8 cellular contexts compared by ENCODE assay signal in the genomic region with DNA sequence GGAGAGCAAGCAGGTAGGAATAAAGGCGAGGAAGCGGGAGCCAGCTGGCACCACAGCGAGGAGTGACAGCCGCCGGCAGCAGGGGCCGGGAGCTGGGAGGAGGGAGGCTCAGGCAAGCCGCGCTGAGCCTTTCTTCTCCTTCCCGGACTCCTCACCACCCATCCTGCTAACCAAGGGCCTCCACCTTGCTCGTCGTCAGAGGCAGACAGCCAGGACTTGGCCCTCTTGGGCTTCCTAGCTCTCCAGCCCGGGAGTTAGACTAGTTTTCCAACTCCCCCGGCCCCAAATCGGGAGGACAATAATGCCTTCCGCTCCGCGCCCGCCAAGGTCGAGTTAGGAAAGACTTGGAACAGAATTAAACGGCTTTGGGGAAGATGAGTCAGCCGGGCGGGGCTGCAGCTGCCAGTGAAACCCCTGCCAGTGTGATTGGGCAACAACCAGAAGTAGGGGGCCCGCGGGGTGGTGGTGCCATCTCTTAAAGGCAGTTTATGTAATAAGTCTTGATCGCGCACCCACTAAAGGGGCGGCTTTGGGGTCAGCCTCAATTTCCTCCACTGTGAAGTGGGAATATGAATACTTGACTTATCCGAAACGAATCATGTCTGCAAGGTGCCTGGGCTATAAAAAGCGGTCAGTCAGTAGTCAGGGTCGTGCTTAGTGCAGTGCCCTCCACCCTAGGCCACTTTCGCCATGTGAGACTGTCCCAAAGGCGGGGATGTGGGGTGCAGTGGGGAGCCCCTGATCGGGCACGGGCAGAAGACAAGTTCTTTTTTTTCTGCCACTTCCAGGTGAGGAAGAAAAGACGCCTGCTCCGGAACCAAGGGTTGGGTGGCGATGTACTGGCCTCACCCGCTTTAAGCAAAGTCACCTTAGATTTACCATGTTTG. TPM values are rescaled to one million over a fixed set of nuclear protein-coding genes. Genes with fewer than 3 reads are reported as not detected.
A peak's percentile ranks its signal among the peaks of the same experiment; 100 is the strongest.
DNase-seq lines count a peak whose midpoint lies in the region; ATAC-seq, FAIRE-seq and TF ChIP-seq lines count a peak whose summit lies in the region.

No MANE protein-coding gene starts in this region.

- intact Hi-C loops in HepG2 (cut with micrococcal nuclease; ENCODE audit: unreplicated experiment) = no loop called here

- peak; percentile 46 for ATAC-seq in HepG2
- peak; percentile 1 to 8 for ATAC-seq in stimulated activated naive B cell treated with anti-CD40 and anti-IgM and Interleukin-4, amounts not matched to agents 10 μg/mL and 1 μg/mL and 100 μg/mL, for 72 hours (replicated peaks)
- no peak for ATAC-seq in GM18520 (IDR thresholded peaks at IDR 0.05; ENCODE audit: unreplicated experiment)

- no TSS peak for BruUV-seq in HepG2 (replicated peaks; lab: Mats Ljungman, UMichigan)

- TF ChIP-seq EP300 in HepG2 (IDR thresholded peaks at IDR 0.05; ENCODE audit: low read depth in 2 of 2, low read length in 2 of 2) (no peak), HepG2 (CRISPR knock-in tag; IDR thresholded peaks at IDR 0.05; ENCODE audit: borderline replicate concordance) (no peak)

- in situ Hi-C loops in HepG2 (cut with HindIII; ENCODE audit: extremely low pct_ligation_motif_present, low pct_unique_long_range_greater_than_20kb) = loop anchor here (10.0 kb wide), 1 partner anchor 126 kb away; no protein-coding TSS in a partner anchor

- H3K4me1 Mint-ChIP-seq in stimulated activated naive B cell treated with anti-CD40 and anti-IgM and Interleukin-4, amounts not matched to agents 10 μg/mL and 1 μg/mL and 100 μg/mL, for 72 hours = peaks cover 4 to 7% of the 10 kb centered on the region in 2 donors

- H3K36me3 Mint-ChIP-seq in stimulated activated naive B cell treated with anti-CD40 and anti-IgM and Interleukin-4, amounts not matched to agents 10 μg/mL and 1 μg/mL and 100 μg/mL, for 72 hours = no peaks in the 10 kb centered on the region

- POLR2A ChIA-PET in HepG2 (lab: Yijun Ruan, JAX) = interaction anchor here (0.6 to 1.0 kb wide), 2 partner anchors 18 to 22 kb away, joined by 3 to 5 read pairs; a partner anchor contains a TSS

- no peaks in the 10 kb centered on the region for H4K20me1 ChIP-seq in HepG2 (ENCODE audit: insufficient read depth, low read length)

- no peaks in the 10 kb centered on the region for H3K36me3 ChIP-seq in BE2C
- no peaks in the 10 kb centered on the region for H3K36me3 ChIP-seq in SJSA1
- H3K36me3 ChIP-seq in HepG2 (replicated peaks in 1 of 2; ENCODE audit: control insufficient read depth in 1 of 2, insufficient read depth in 2 of 2, low read length in 2 of 2) = no peaks in the 10 kb centered on the region

- H3K4me3 Mint-ChIP-seq in stimulated activated naive B cell treated with anti-CD40 and anti-IgM and Interleukin-4, amounts not matched to agents 10 μg/mL and 1 μg/mL and 100 μg/mL, for 72 hours = peak overlapping the region; percentile 83 to 87

- H3K4me1 ChIP-seq in BE2C (no peaks in the 10 kb centered on the region), SJSA1 (replicated peaks) (peaks cover 10% of the 10 kb centered on the region), HepG2 (ENCODE audit: insufficient read depth, low read length) (0 out of 2 replicates have a peak, but pooled peaks cover 5% of the 10 kb centered on the region)

- H3K9me3 ChIP-seq in BE2C (no peaks in the 10 kb centered on the region), SJSA1 (replicated peaks) (no peaks in the 10 kb centered on the region), HepG2 (ENCODE audit: low read length) (no peaks in the 10 kb centered on the region)

- no peak overlapping the region for H3K9ac ChIP-seq in HepG2 (ENCODE audit: insufficient read depth, low read depth, low read length)

- H3K79me2 ChIP-seq in HepG2 (ENCODE audit: insufficient read depth, low read length) = no peaks in the 10 kb centered on the region

- peak overlapping the region; percentile 68 for H3K4me2 ChIP-seq in HepG2 (ENCODE audit: low read depth, low read length)

- TF ChIP-seq RAD21 in HepG2 (CRISPR knock-in tag; IDR thresholded peaks at IDR 0.05) = no peak

- no peak overlapping the region for H2AFZ ChIP-seq in HepG2 (ENCODE audit: low read length)

- H3K4me3 ChIP-seq in BE2C (ENCODE audit: low read depth, low read length) (peak overlapping the region; percentile 60), SJSA1 (peak overlapping the region; percentile 27), HepG2 (replicated peaks in 1 of 3; ENCODE audit: insufficient read depth in 1 of 3, low read depth in 2 of 3, low read length in 3 of 3) (peak overlapping the region; percentile 39 to 65 (median 52))

- DNase-seq in BE2C (no peak), HS-5 (ENCODE audit: low read depth) (peak; percentile 10), SJSA1 (ENCODE audit: low read depth in 1 of 2, low spot score in 2 of 2) (peak; percentile 38 to 55), HepG2 (ENCODE audit: low spot score) (peak; percentile 20), globus pallidus (ENCODE audit: low spot score) (no peak)
- no peak for DNase-seq in stimulated activated naive B cell treated with anti-CD40 and anti-IgM and Interleukin-4, amounts not matched to agents 10 μg/mL and 1 μg/mL and 100 μg/mL, for 72 hours

- CTCF ChIA-PET in HepG2 (lab: Yijun Ruan, JAX; ENCODE audit: low intra/inter-chr PET ratio, low total read pairs) = no interaction called here

- TF ChIP-seq CTCF in BE2C (IDR thresholded peaks at IDR 0.05; ENCODE audit: low read depth, low read length) (no peak), HepG2 (CRISPR knock-in tag; IDR thresholded peaks at IDR 0.05) (no peak)

- no peak for TF ChIP-seq POLR2A in HepG2 (IDR thresholded peaks at IDR 0.05; ENCODE audit: insufficient read depth in 1 of 2, low read depth in 2 of 2, low read length in 2 of 2)

- H3K27me3 Mint-ChIP-seq in stimulated activated naive B cell treated with anti-CD40 and anti-IgM and Interleukin-4, amounts not matched to agents 10 μg/mL and 1 μg/mL and 100 μg/mL, for 72 hours = peaks cover 14 to 24% of the 10 kb centered on the region in 2 donors

- no peak for FAIRE-seq in HepG2 (lab: Jason Lieb, UNC)

- H3K27ac ChIP-seq in SJSA1 (0 out of 2 replicates have a peak overlapping the region, but pooled peaks have one; percentile 28), cingulate gyrus (ENCODE audit: low read depth, low read length) (peak overlapping the region; percentile 69), HepG2 (ENCODE audit: extremely low read length, insufficient read depth, low read length) (no peak overlapping the region)

- H3K27me3 ChIP-seq in BE2C (no peaks in the 10 kb centered on the region), SJSA1 (replicated peaks) (no peaks in the 10 kb centered on the region), HepG2 (ENCODE audit: control insufficient read depth in 1 of 2, insufficient read depth in 2 of 2, low read length in 2 of 2) (no peaks in the 10 kb centered on the region; a peak in 1 of 5 replicates)

- H3K9me3 Mint-ChIP-seq in stimulated activated naive B cell treated with anti-CD40 and anti-IgM and Interleukin-4, amounts not matched to agents 10 μg/mL and 1 μg/mL and 100 μg/mL, for 72 hours = no peaks in the 10 kb centered on the region

- H3K27ac Mint-ChIP-seq in stimulated activated naive B cell treated with anti-CD40 and anti-IgM and Interleukin-4, amounts not matched to agents 10 μg/mL and 1 μg/mL and 100 μg/mL, for 72 hours = peak overlapping the region; percentile 75

- WGBS in HepG2 (ENCODE audit: low lambda C conversion rate) = 0% methylated on average over 7 of the region's 39 CpGs

RNA-seq across cellular contexts. Expression of a gene that starts 6.7 kb away (rescaled TPM):
- polyA plus RNA-seq in BE2C (2012; ENCODE audit: insufficient read depth, insufficient read length, low read depth) = 456 TPM
- 196 and 212 TPM in 2 replicates for total RNA-seq in SJSA1 (2014; rRNA removed; shearing (Covaris generic))
- 84.7 and 98.9 TPM in 2 replicates for total RNA-seq in HepG2 (2016; rRNA removed; fragmentation: Illumina TruSeq; extraction: Trizol)
- 37.0 and 38.1 TPM in 2 replicates for total RNA-seq in HepG2 (2016; cell fraction: cytosol; rRNA removed; fragmentation: Illumina TruSeq; extraction: Trizol; ENCODE audit: low read depth)
- 87.2 and 108 TPM in 2 replicates for total RNA-seq in HepG2 (2016; cell fraction: insoluble cytoplasmic fraction; rRNA removed; fragmentation: Illumina TruSeq; extraction: Trizol)
- total RNA-seq in HepG2 (2016; cell fraction: membrane; rRNA removed; fragmentation: Illumina TruSeq; extraction: Trizol) = 33.9 and 35.8 TPM in 2 replicates
- total RNA-seq in HepG2 (2016; cell fraction: nucleus; rRNA removed; fragmentation: Illumina TruSeq; extraction: Trizol) = 29.1 and 33.1 TPM in 2 replicates
- polyA plus RNA-seq in HepG2 (2011; rRNA removed) = 68.7 and 69.0 TPM in 2 replicates
- 86.2 and 110 TPM in 2 replicates for polyA plus RNA-seq in HepG2 (2011; cell fraction: cytosol; rRNA removed)
- polyA plus RNA-seq in HepG2 (2011; cell fraction: nucleus; rRNA removed) = 28.3 and 32.1 TPM in 2 replicates
- polyA plus RNA-seq in HepG2 (2012) = 37.7 and 38.3 TPM in 2 replicates
- polyA plus RNA-seq in HepG2 (2016; cell fraction: cytosol; fragmentation: Illumina TruSeq; extraction: Trizol; ENCODE audit: low read depth) = 43.3 and 45.2 TPM in 2 replicates
- 112 and 123 TPM in 2 replicates for polyA plus RNA-seq in HepG2 (2016; cell fraction: insoluble cytoplasmic fraction; fragmentation: Illumina TruSeq; extraction: Trizol; ENCODE audit: low read depth)
- polyA plus RNA-seq in HepG2 (2016; cell fraction: membrane; fragmentation: Illumina TruSeq; extraction: Trizol; ENCODE audit: low read depth) = 32.5 and 35.0 TPM in 2 replicates
- 60.5 and 61.8 TPM in 2 replicates for polyA plus RNA-seq in HepG2 (2016; cell fraction: nucleus; fragmentation: Illumina TruSeq; extraction: Trizol; ENCODE audit: insufficient read depth, low read depth)
- 74.5 and 465 TPM in 2 replicates for polyA minus RNA-seq in HepG2 (2011; rRNA and poly(A)+ RNA removed; ENCODE audit: low replicate concordance)
- 20.7 and 21.4 TPM in 2 replicates for polyA minus RNA-seq in HepG2 (2011; cell fraction: cytosol; rRNA and poly(A)+ RNA removed)
- polyA minus RNA-seq in HepG2 (2011; cell fraction: nucleus; rRNA and poly(A)+ RNA removed) = 8.0 and 9.1 TPM in 2 replicates

RNA-seq across cellular contexts. Expression of a gene that starts 18.2 kb away (rescaled TPM):
- not detected for polyA plus RNA-seq in BE2C (2012; ENCODE audit: insufficient read depth, insufficient read length, low read depth)
- total RNA-seq in SJSA1 (2014; rRNA removed; shearing (Covaris generic)) = 0.39 and 2.5 TPM in 2 replicates
- 0.29 and 0.55 TPM in 2 replicates for total RNA-seq in HepG2 (2016; rRNA removed; fragmentation: Illumina TruSeq; extraction: Trizol)
- total RNA-seq in HepG2 (2016; cell fraction: cytosol; rRNA removed; fragmentation: Illumina TruSeq; extraction: Trizol; ENCODE audit: low read depth) = 0.26 and 0.40 TPM in 2 replicates
- 0.45 and 0.52 TPM in 2 replicates for total RNA-seq in HepG2 (2016; cell fraction: insoluble cytoplasmic fraction; rRNA removed; fragmentation: Illumina TruSeq; extraction: Trizol)
- total RNA-seq in HepG2 (2016; cell fraction: membrane; rRNA removed; fragmentation: Illumina TruSeq; extraction: Trizol) = 0.49 and 0.69 TPM in 2 replicates
- 0.99 TPM in 1 of 2 replicates, not detected in the other for total RNA-seq in HepG2 (2016; cell fraction: nucleus; rRNA removed; fragmentation: Illumina TruSeq; extraction: Trizol)
- 0.04 TPM in 1 of 2 replicates, not detected in the other for polyA plus RNA-seq in HepG2 (2011; rRNA removed)
- 0.04 TPM in 1 of 2 replicates, not detected in the other for polyA plus RNA-seq in HepG2 (2011; cell fraction: cytosol; rRNA removed)
- 0.35 and 0.39 TPM in 2 replicates for polyA plus RNA-seq in HepG2 (2011; cell fraction: nucleus; rRNA removed)
- 0.20 and 0.32 TPM in 2 replicates for polyA plus RNA-seq in HepG2 (2012)
- polyA plus RNA-seq in HepG2 (2016; cell fraction: cytosol; fragmentation: Illumina TruSeq; extraction: Trizol; ENCODE audit: low read depth) = 0.57 and 0.59 TPM in 2 replicates
- polyA plus RNA-seq in HepG2 (2016; cell fraction: insoluble cytoplasmic fraction; fragmentation: Illumina TruSeq; extraction: Trizol; ENCODE audit: low read depth) = 0.44 and 0.89 TPM in 2 replicates
- 0.45 and 0.62 TPM in 2 replicates for polyA plus RNA-seq in HepG2 (2016; cell fraction: membrane; fragmentation: Illumina TruSeq; extraction: Trizol; ENCODE audit: low read depth)
- polyA plus RNA-seq in HepG2 (2016; cell fraction: nucleus; fragmentation: Illumina TruSeq; extraction: Trizol; ENCODE audit: insufficient read depth, low read depth) = 1.0 and 1.3 TPM in 2 replicates
- 0.51 TPM in 1 of 2 replicates, not detected in the other for polyA minus RNA-seq in HepG2 (2011; rRNA and poly(A)+ RNA removed; ENCODE audit: low replicate concordance)
- not detected in 2 replicates for polyA minus RNA-seq in HepG2 (2011; cell fraction: cytosol; rRNA and poly(A)+ RNA removed)
- 0.25 TPM in 1 of 2 replicates, not detected in the other for polyA minus RNA-seq in HepG2 (2011; cell fraction: nucleus; rRNA and poly(A)+ RNA removed)

RNA-seq across cellular contexts. Expression of a gene that starts 18.4 kb away (rescaled TPM):
- polyA plus RNA-seq in BE2C (2012; ENCODE audit: insufficient read depth, insufficient read length, low read depth) = 48.1 TPM
- 34.4 and 43.9 TPM in 2 replicates for total RNA-seq in SJSA1 (2014; rRNA removed; shearing (Covaris generic))
- 46.6 and 73.4 TPM in 2 replicates for total RNA-seq in HepG2 (2016; rRNA removed; fragmentation: Illumina TruSeq; extraction: Trizol)
- total RNA-seq in HepG2 (2016; cell fraction: cytosol; rRNA removed; fragmentation: Illumina TruSeq; extraction: Trizol; ENCODE audit: low read depth) = 3.3 and 3.9 TPM in 2 replicates
- total RNA-seq in HepG2 (2016; cell fraction: insoluble cytoplasmic fraction; rRNA removed; fragmentation: Illumina TruSeq; extraction: Trizol) = 45.9 and 65.7 TPM in 2 replicates
- total RNA-seq in HepG2 (2016; cell fraction: membrane; rRNA removed; fragmentation: Illumina TruSeq; extraction: Trizol) = 6.9 and 8.5 TPM in 2 replicates
- total RNA-seq in HepG2 (2016; cell fraction: nucleus; rRNA removed; fragmentation: Illumina TruSeq; extraction: Trizol) = 38.2 and 39.4 TPM in 2 replicates
- polyA plus RNA-seq in HepG2 (2011; rRNA removed) = 9.2 and 9.4 TPM in 2 replicates
- polyA plus RNA-seq in HepG2 (2011; cell fraction: cytosol; rRNA removed) = 10.7 and 12.6 TPM in 2 replicates
- 18.5 and 19.0 TPM in 2 replicates for polyA plus RNA-seq in HepG2 (2011; cell fraction: nucleus; rRNA removed)
- 23.8 and 26.7 TPM in 2 replicates for polyA plus RNA-seq in HepG2 (2012)
- polyA plus RNA-seq in HepG2 (2016; cell fraction: cytosol; fragmentation: Illumina TruSeq; extraction: Trizol; ENCODE audit: low read depth) = 0.83 and 1.0 TPM in 2 replicates
- 34.9 and 53.3 TPM in 2 replicates for polyA plus RNA-seq in HepG2 (2016; cell fraction: insoluble cytoplasmic fraction; fragmentation: Illumina TruSeq; extraction: Trizol; ENCODE audit: low read depth)
- 2.6 and 3.4 TPM in 2 replicates for polyA plus RNA-seq in HepG2 (2016; cell fraction: membrane; fragmentation: Illumina TruSeq; extraction: Trizol; ENCODE audit: low read depth)
- polyA plus RNA-seq in HepG2 (2016; cell fraction: nucleus; fragmentation: Illumina TruSeq; extraction: Trizol; ENCODE audit: insufficient read depth, low read depth) = 42.0 TPM in 2 replicates
- polyA minus RNA-seq in HepG2 (2011; rRNA and poly(A)+ RNA removed; ENCODE audit: low replicate concordance) = 17.8 and 135 TPM in 2 replicates
- polyA minus RNA-seq in HepG2 (2011; cell fraction: cytosol; rRNA and poly(A)+ RNA removed) = 20.4 and 24.1 TPM in 2 replicates
- 20.1 and 23.1 TPM in 2 replicates for polyA minus RNA-seq in HepG2 (2011; cell fraction: nucleus; rRNA and poly(A)+ RNA removed)

Comparison
In these comparisons a context has a peak if more than half of its experiments do, and no peak if none do; other contexts are left out.
1. DNase-seq: peak in HS-5 (single experiment), SJSA1 (2 of 2) and HepG2 (single experiment); none in BE2C (single experiment), stimulated activated naive B cell treated with anti-CD40 and anti-IgM and Interleukin-4, amounts not matched to agents 10 μg/mL and 1 μg/mL and 100 μg/mL, for 72 hours (single experiment) and globus pallidus (single experiment).
2. Peak in every context shown above with its lines, with median percentiles within 50 percentile points of each other: H3K4me3 ChIP-seq.